In genomic region chr12:123151679-123152454, GRCh38 we compare ENCODE assay signal across 8 cellular contexts. TPM values are rescaled to one million over a fixed set of nuclear protein-coding genes. Genes with fewer than 3 reads are reported as not detected.
DNase-seq lines count a peak whose midpoint lies in the region; ATAC-seq, FAIRE-seq and TF ChIP-seq lines count a peak whose summit lies in the region.

No MANE protein-coding gene starts in this region.

- TF ChIP-seq RAD21 in HepG2 (CRISPR knock-in tag; IDR thresholded peaks at IDR 0.05), result no peak

- no peaks in the 10 kb centered on the region for H4K20me1 ChIP-seq in HepG2 (ENCODE audit: insufficient read depth, low read length)

- peaks cover 44% of the 10 kb centered on the region for H3K4me1 Mint-ChIP-seq in activated naive CD4-positive, alpha-beta T cell treated with anti-CD3 and anti-CD28 coated beads, Interleukin-2, amount 10 ng/mL, durations not matched to agents 7 days and 5 days

- BruUV-seq in HepG2 (replicated peaks; lab: Mats Ljungman, UMichigan), result TSS peak; percentile 44

- H2AFZ ChIP-seq in HepG2 (ENCODE audit: low read length), result no peak overlapping the region

- H3K4me1 ChIP-seq in ascending aorta (peaks cover 2 to 18% of the 10 kb centered on the region in 2 donors), HepG2 (ENCODE audit: insufficient read depth, low read length) (peaks cover 67% of the 10 kb centered on the region), transverse colon (peaks cover 5 to 35% (median 26%) of the 10 kb centered on the region in 4 donors)

- WGBS in HepG2 (ENCODE audit: low lambda C conversion rate), result 80% methylated on average over 19 of the region's 24 CpGs
- 72 to 76% methylated on average over 6 to 24 of the region's 24 CpGs for WGBS in transverse colon (ENCODE audit: low coverage in 1 of 2), 2 donors

- ATAC-seq in HepG2 (peak; percentile 4), GM21529 (IDR thresholded peaks at IDR 0.05; ENCODE audit: unreplicated experiment) (no peak), GM18520 (IDR thresholded peaks at IDR 0.05; ENCODE audit: unreplicated experiment) (no peak)

- CTCF ChIA-PET in activated naive CD4-positive, alpha-beta T cell treated with anti-CD3 and anti-CD28 coated beads, Interleukin-2, amount 10 ng/mL, durations not matched to agents 7 days and 5 days (lab: Charles Lee), result interaction anchor here (0.6 to 2.1 kb wide), 8 partner anchors 9 to 127 kb away, joined by 3 to 10 read pairs (median 4); no protein-coding TSS in a partner anchor
- CTCF ChIA-PET in HepG2 (lab: Yijun Ruan, JAX; ENCODE audit: low intra/inter-chr PET ratio, low total read pairs), result no interaction called here

- no peaks in the 10 kb centered on the region for H3K36me3 ChIP-seq in ascending aorta
- peaks cover 0 to 10% of the 10 kb centered on the region in 2 experiments; a peak in 1 of 5 replicates for H3K36me3 ChIP-seq in HepG2 (replicated peaks in 1 of 2; ENCODE audit: control insufficient read depth in 1 of 2, insufficient read depth in 2 of 2, low read length in 2 of 2)
- H3K36me3 ChIP-seq in transverse colon, result no peaks in the 10 kb centered on the region

- H3K4me3 Mint-ChIP-seq in activated naive CD4-positive, alpha-beta T cell treated with anti-CD3 and anti-CD28 coated beads, Interleukin-2, amount 10 ng/mL, durations not matched to agents 7 days and 5 days, result peak overlapping the region; percentile 80

- POLR2A ChIA-PET in HepG2 (lab: Yijun Ruan, JAX), result interaction anchor here (0.6 to 3.1 kb wide), 4 partner anchors 9 to 81 kb away, joined by 3 to 20 read pairs (median 6); partner anchors contain the start of genes MPHOSPH9 and MTRFR

- H3K27ac ChIP-seq in ascending aorta, result peak overlapping the region; percentile 86 to 88
- peak overlapping the region; percentile 63 for H3K27ac ChIP-seq in HepG2 (ENCODE audit: extremely low read length, insufficient read depth, low read length)
- H3K27ac ChIP-seq in transverse colon, result peak overlapping the region; percentile 81 to 95 (median 88)

- H3K27ac Mint-ChIP-seq in activated naive CD4-positive, alpha-beta T cell treated with anti-CD3 and anti-CD28 coated beads, Interleukin-2, amount 10 ng/mL, durations not matched to agents 7 days and 5 days, result peak overlapping the region; percentile 58

- peaks cover 35% of the 10 kb centered on the region for H3K36me3 Mint-ChIP-seq in activated naive CD4-positive, alpha-beta T cell treated with anti-CD3 and anti-CD28 coated beads, Interleukin-2, amount 10 ng/mL, durations not matched to agents 7 days and 5 days

- intact Hi-C loops in ascending aorta (cut with DNase I), result loop anchor here (1.0 to 2.0 kb wide), 4 partner anchors 37 to 109 kb away; partner anchors contain the start of genes MPHOSPH9 and MTRFR
- intact Hi-C loops in HepG2 (cut with micrococcal nuclease; ENCODE audit: unreplicated experiment), result loop anchor here (5.0 kb wide), 1 partner anchor 110 kb away; no protein-coding TSS in a partner anchor
- intact Hi-C loops in transverse colon (cut with DNase I; ENCODE audit: low total_unique reads), result loop anchor here (1.0 kb wide), 1 partner anchor 109 kb away; no protein-coding TSS in a partner anchor

- in situ Hi-C loops in HepG2 (cut with HindIII; ENCODE audit: extremely low pct_ligation_motif_present, low pct_unique_long_range_greater_than_20kb), result no loop called here
- in situ Hi-C loops in transverse colon (cut with MboI; ENCODE audit: low pct_ligation_motif_present in 1 of 4, low pct_unique_long_range_greater_than_20kb in 1 of 4, low sequenced_read_pairs in 3 of 4), result no loop called here

- no peak for FAIRE-seq in HepG2 (lab: Jason Lieb, UNC)

- TF ChIP-seq EP300 in HepG2 (IDR thresholded peaks at IDR 0.05; ENCODE audit: low read depth in 2 of 2, low read length in 2 of 2), result no peak
- no peak for TF ChIP-seq EP300 in HepG2 (CRISPR knock-in tag; IDR thresholded peaks at IDR 0.05; ENCODE audit: borderline replicate concordance)
- TF ChIP-seq EP300 in transverse colon (IDR thresholded peaks at IDR 0.05; ENCODE audit: low read depth), result no peak

- no peak for DNase-seq in activated naive CD4-positive, alpha-beta T cell treated with anti-CD3 and anti-CD28 coated beads, Interleukin-2, amount 10 ng/mL, durations not matched to agents 7 days and 5 days
- no peak for DNase-seq in activated naive CD4-positive, alpha-beta T cell treated with anti-CD3 and anti-CD28 coated beads, Interleukin-2, amount 50 U/mL, for 16 hours
- no peak for DNase-seq in ascending aorta (ENCODE audit: low spot score in 2 of 2)
- DNase-seq in HepG2 (ENCODE audit: low spot score), result no peak
- no peak for DNase-seq in transverse colon
- DNase-seq in activated CD4-positive, CD25-positive, alpha-beta regulatory T cell (lab: John Stamatoyannopoulos, UW), result no peak

- peak overlapping the region; percentile 82 to 90 for H3K4me3 ChIP-seq in ascending aorta
- H3K4me3 ChIP-seq in HepG2 (replicated peaks in 1 of 3; ENCODE audit: insufficient read depth in 1 of 3, low read depth in 2 of 3, low read length in 3 of 3), result peak overlapping the region; percentile 82 to 90 (median 85)
- H3K4me3 ChIP-seq in transverse colon, result peak overlapping the region; percentile 61 to 86 (median 74)

- no peaks in the 10 kb centered on the region for H3K9me3 Mint-ChIP-seq in activated naive CD4-positive, alpha-beta T cell treated with anti-CD3 and anti-CD28 coated beads, Interleukin-2, amount 10 ng/mL, durations not matched to agents 7 days and 5 days

- H3K27me3 ChIP-seq in ascending aorta (no peaks in the 10 kb centered on the region), HepG2 (ENCODE audit: control insufficient read depth in 1 of 2, insufficient read depth in 2 of 2, low read length in 2 of 2) (no peaks in the 10 kb centered on the region), transverse colon (no peaks in the 10 kb centered on the region)

- TF ChIP-seq CTCF in ascending aorta (IDR thresholded peaks at IDR 0.05) (no peak), HepG2 (CRISPR knock-in tag; IDR thresholded peaks at IDR 0.05) (no peak), transverse colon (IDR thresholded peaks at IDR 0.05) (no peak)

- H3K9me3 ChIP-seq in ascending aorta, result no peaks in the 10 kb centered on the region
- H3K9me3 ChIP-seq in HepG2 (ENCODE audit: low read length), result no peaks in the 10 kb centered on the region
- no peaks in the 10 kb centered on the region for H3K9me3 ChIP-seq in transverse colon

- H3K9ac ChIP-seq in HepG2 (ENCODE audit: insufficient read depth, low read depth, low read length), result peak overlapping the region; percentile 76

- peaks cover 26% of the 10 kb centered on the region for H3K79me2 ChIP-seq in HepG2 (ENCODE audit: insufficient read depth, low read length)

- peaks cover 15% of the 10 kb centered on the region for H3K27me3 Mint-ChIP-seq in activated naive CD4-positive, alpha-beta T cell treated with anti-CD3 and anti-CD28 coated beads, Interleukin-2, amount 10 ng/mL, durations not matched to agents 7 days and 5 days

- peak overlapping the region; percentile 94 for H3K4me2 ChIP-seq in HepG2 (ENCODE audit: low read depth, low read length)

- TF ChIP-seq POLR2A in HepG2 (IDR thresholded peaks at IDR 0.05; ENCODE audit: insufficient read depth in 1 of 2, low read depth in 2 of 2, low read length in 2 of 2) (no peak), transverse colon (IDR thresholded peaks at IDR 0.05) (no peak)

TF ChIP-seq in HepG2, 621 proteins besides CTCF, POLR2A, EP300 and RAD21 (continues in another document):
- TF ChIP-seq GABPA (IDR thresholded peaks at IDR 0.05; ENCODE audit: low read depth, low read length) (no peak), GABPA (CRISPR knock-in tag; IDR thresholded peaks at IDR 0.05; ENCODE audit: low read depth) (no peak), HOXA5 (CRISPR knock-in tag; IDR thresholded peaks at IDR 0.05) (0 out of 2 replicates have a peak, but pooled peaks have one; percentile 3), ZNF430 (CRISPR knock-in tag; IDR thresholded peaks at IDR 0.05) (no peak), ZNF605 (CRISPR knock-in tag; IDR thresholded peaks at IDR 0.05) (0 out of 2 replicates have a peak, but pooled peaks have one; percentile 62), ZNF784 (CRISPR knock-in tag; IDR thresholded peaks at IDR 0.05; ENCODE audit: borderline replicate concordance) (peak; percentile 37; the same call in 1 of the 2 replicates)

RNA-seq across cellular contexts. Expression of gene PITPNM2, which starts 1.0 kb away (rescaled TPM):
- total RNA-seq in ascending aorta (8.4 TPM), HepG2 (2016; rRNA removed; fragmentation: Illumina TruSeq; extraction: Trizol) (4.2 and 4.7 TPM in 2 replicates), transverse colon (10 to 100 TPM; 10.5 to 19.8 (median 14.3) TPM)
- 2.8 and 3.0 TPM in 2 replicates for total RNA-seq in HepG2 (2016; cell fraction: cytosol; rRNA removed; fragmentation: Illumina TruSeq; extraction: Trizol; ENCODE audit: low read depth)
- total RNA-seq in HepG2 (2016; cell fraction: insoluble cytoplasmic fraction; rRNA removed; fragmentation: Illumina TruSeq; extraction: Trizol), result 4.4 and 4.6 TPM in 2 replicates
- total RNA-seq in HepG2 (2016; cell fraction: membrane; rRNA removed; fragmentation: Illumina TruSeq; extraction: Trizol), result 4.6 and 5.9 TPM in 2 replicates
- total RNA-seq in HepG2 (2016; cell fraction: nucleus; rRNA removed; fragmentation: Illumina TruSeq; extraction: Trizol), result 8.8 and 10.6 TPM in 2 replicates
- polyA plus RNA-seq in HepG2 (2011; rRNA removed), result 5.3 TPM in 2 replicates
- polyA plus RNA-seq in HepG2 (2011; cell fraction: cytosol; rRNA removed), result 1.9 and 2.8 TPM in 2 replicates
- polyA plus RNA-seq in HepG2 (2011; cell fraction: nucleus; rRNA removed), result 29.2 and 36.9 TPM in 2 replicates
- polyA plus RNA-seq in HepG2 (2012), result 4.9 and 8.6 TPM in 2 replicates
- polyA plus RNA-seq in HepG2 (2016; cell fraction: cytosol; fragmentation: Illumina TruSeq; extraction: Trizol; ENCODE audit: low read depth), result 2.0 and 2.7 TPM in 2 replicates
- 4.0 and 5.3 TPM in 2 replicates for polyA plus RNA-seq in HepG2 (2016; cell fraction: insoluble cytoplasmic fraction; fragmentation: Illumina TruSeq; extraction: Trizol; ENCODE audit: low read depth)
- 3.2 and 3.3 TPM in 2 replicates for polyA plus RNA-seq in HepG2 (2016; cell fraction: membrane; fragmentation: Illumina TruSeq; extraction: Trizol; ENCODE audit: low read depth)
- 22.7 and 28.3 TPM in 2 replicates for polyA plus RNA-seq in HepG2 (2016; cell fraction: nucleus; fragmentation: Illumina TruSeq; extraction: Trizol; ENCODE audit: insufficient read depth, low read depth)
- polyA minus RNA-seq in HepG2 (2011; rRNA and poly(A)+ RNA removed; ENCODE audit: low replicate concordance), result 9.4 and 13.8 TPM in 2 replicates
- 4.8 and 6.2 TPM in 2 replicates for polyA minus RNA-seq in HepG2 (2011; cell fraction: cytosol; rRNA and poly(A)+ RNA removed)
- 17.6 and 22.1 TPM in 2 replicates for polyA minus RNA-seq in HepG2 (2011; cell fraction: nucleus; rRNA and poly(A)+ RNA removed)
